ENCODE assay signal across 10 cellular contexts in genomic region chr4:156790866-156791265, GRCh38.
DNase-seq lines count a peak whose midpoint lies in the region; ATAC-seq lines count a peak whose summit lies in the region.
"Had no signal": no experiment of that assay in that cellular context is flagged by ENCODE, and none has a peak within 500 bp of the region (broad histone marks: within the 10 kb centered on the region; RNA-seq: fewer than 3 reads in every experiment).

No MANE protein-coding gene starts in this region.

- DNase-seq in AG20443 (ENCODE audit: low spot score) (peak; percentile 27), HS-27A (ENCODE audit: low read depth) (peak; percentile 89), amniotic epithelial cell (ENCODE audit: low read depth) (peak; percentile 86), iris pigment epithelial cell (ENCODE audit: low read depth) (peak; percentile 68), NCI-H1436 treated with DMSO at 0.1 percent for 48 hours (lab: John Stamatoyannopoulos, UW) (no peak)
- no peak for DNase-seq in activated naive CD4-positive, alpha-beta T cell treated with anti-CD3 and anti-CD28 coated beads, Interleukin-2, amount 50 U/mL, for 16 hours
- DNase-seq: activated T-cell treated with anti-CD3 and anti-CD28 coated beads, Interleukin-2, amount 50 U/mL, for 4 hours; NCI-H1436 had no signal

- no peak for ATAC-seq in GM18858 (IDR thresholded peaks at IDR 0.05; ENCODE audit: unreplicated experiment)
- no peak for ATAC-seq in GM18517 (IDR thresholded peaks at IDR 0.05; ENCODE audit: unreplicated experiment)
- ATAC-seq: activated T-cell treated with anti-CD3 and anti-CD28 coated beads, Interleukin-2, amount 50 U/mL, for 4 hours had no signal

Comparison
In these comparisons a context has a peak if more than half of its experiments do, and no peak if none do; other contexts are left out.
1. DNase-seq: peak in AG20443 (single experiment), HS-27A (single experiment), amniotic epithelial cell (single experiment) and iris pigment epithelial cell (single experiment); none in NCI-H1436 treated with DMSO at 0.1 percent for 48 hours (single experiment) and activated naive CD4-positive, alpha-beta T cell treated with anti-CD3 and anti-CD28 coated beads, Interleukin-2, amount 50 U/mL, for 16 hours (single experiment).